In genomic region chr9:35847786-35848185, GRCh38 we compare ENCODE assay signal across 11 cellular contexts. TPM values are rescaled to one million over a fixed set of nuclear protein-coding genes. Genes with fewer than 3 reads are reported as not detected.
DNase-seq lines count a peak whose midpoint lies in the region; ATAC-seq and TF ChIP-seq lines count a peak whose summit lies in the region.
"Had no signal": no experiment of that assay in that cellular context is flagged by ENCODE, and none has a peak within 500 bp of the region (broad histone marks: within the 10 kb centered on the region; RNA-seq: fewer than 3 reads in every experiment).

No MANE protein-coding gene starts in this region.

- no peaks in the 10 kb centered on the region for H3K9me3 Mint-ChIP-seq in activated CD8-positive, alpha-beta T cell treated with anti-CD3 and anti-CD28 coated beads for 36 hours
- H3K9me3 Mint-ChIP-seq in activated CD8-positive, alpha-beta T cell treated with anti-CD3 and anti-CD28 coated beads, Interleukin-2, amount 10 ng/mL, durations not matched to agents 7 days and 5 days (ENCODE audit: insufficient read depth), result no peaks in the 10 kb centered on the region
- H3K9me3 Mint-ChIP-seq in stimulated activated memory B cell treated with anti-CD40 and anti-IgM and Interleukin-4, amounts not matched to agents 10 μg/mL and 1 μg/mL and 100 μg/mL, for 72 hours, result no peaks in the 10 kb centered on the region

- peak; percentile 2 for ATAC-seq in activated CD8-positive, alpha-beta T cell treated with anti-CD3 and anti-CD28 coated beads for 36 hours
- ATAC-seq in activated CD8-positive, alpha-beta T cell treated with anti-CD3 and anti-CD28 coated beads, Interleukin-2, amount 10 ng/mL, durations not matched to agents 7 days and 5 days, result no peak
- ATAC-seq in HG02678 (IDR thresholded peaks at IDR 0.05; ENCODE audit: unreplicated experiment) (peak; percentile 16), T-helper 17 cell (no peak)
- ATAC-seq in stimulated activated memory B cell treated with anti-CD40 and anti-IgM and Interleukin-4, amounts not matched to agents 10 μg/mL and 1 μg/mL and 100 μg/mL, for 72 hours, result no peak
- ATAC-seq: body of pancreas had no signal

- H3K4me3 Mint-ChIP-seq in activated CD8-positive, alpha-beta T cell treated with anti-CD3 and anti-CD28 coated beads for 36 hours, result no peak overlapping the region
- no peak overlapping the region for H3K4me3 Mint-ChIP-seq in activated CD8-positive, alpha-beta T cell treated with anti-CD3 and anti-CD28 coated beads, Interleukin-2, amount 10 ng/mL, durations not matched to agents 7 days and 5 days
- no peak overlapping the region for H3K4me3 Mint-ChIP-seq in T-helper 17 cell
- H3K4me3 Mint-ChIP-seq in stimulated activated memory B cell treated with anti-CD40 and anti-IgM and Interleukin-4, amounts not matched to agents 10 μg/mL and 1 μg/mL and 100 μg/mL, for 72 hours, result peak overlapping the region; percentile 32

- H3K27me3 Mint-ChIP-seq in activated CD8-positive, alpha-beta T cell treated with anti-CD3 and anti-CD28 coated beads for 36 hours, result no peaks in the 10 kb centered on the region
- H3K27me3 Mint-ChIP-seq in activated CD8-positive, alpha-beta T cell treated with anti-CD3 and anti-CD28 coated beads, Interleukin-2, amount 10 ng/mL, durations not matched to agents 7 days and 5 days (ENCODE audit: low read depth), result peaks cover 2% of the 10 kb centered on the region
- no peaks in the 10 kb centered on the region for H3K27me3 Mint-ChIP-seq in T-helper 17 cell
- no peaks in the 10 kb centered on the region for H3K27me3 Mint-ChIP-seq in stimulated activated memory B cell treated with anti-CD40 and anti-IgM and Interleukin-4, amounts not matched to agents 10 μg/mL and 1 μg/mL and 100 μg/mL, for 72 hours

- intact Hi-C loops in activated CD8-positive, alpha-beta T cell treated with anti-CD3 and anti-CD28 coated beads for 36 hours (cut with micrococcal nuclease), result no loop called here

- H3K4me1 Mint-ChIP-seq in activated CD8-positive, alpha-beta T cell treated with anti-CD3 and anti-CD28 coated beads for 36 hours (ENCODE audit: low read depth), result peaks cover 39% of the 10 kb centered on the region
- H3K4me1 Mint-ChIP-seq in activated CD8-positive, alpha-beta T cell treated with anti-CD3 and anti-CD28 coated beads, Interleukin-2, amount 10 ng/mL, durations not matched to agents 7 days and 5 days (ENCODE audit: low read depth), result peaks cover 37% of the 10 kb centered on the region
- H3K4me1 Mint-ChIP-seq in T-helper 17 cell, result peaks cover 19% of the 10 kb centered on the region
- H3K4me1 Mint-ChIP-seq in stimulated activated memory B cell treated with anti-CD40 and anti-IgM and Interleukin-4, amounts not matched to agents 10 μg/mL and 1 μg/mL and 100 μg/mL, for 72 hours, result peaks cover 52% of the 10 kb centered on the region

- H3K9me3 ChIP-seq in T-helper 17 cell (ENCODE audit: control insufficient read depth, low read length, poor library complexity, severe bottlenecking), result no peaks in the 10 kb centered on the region
- H3K9me3 ChIP-seq: body of pancreas had no signal

- no peak for TF ChIP-seq CTCF in activated CD8-positive, alpha-beta T cell treated with anti-CD3 and anti-CD28 coated beads for 36 hours (IDR thresholded peaks at IDR 0.05)

- H3K27ac Mint-ChIP-seq in activated CD8-positive, alpha-beta T cell treated with anti-CD3 and anti-CD28 coated beads for 36 hours, result peak overlapping the region; percentile 58
- H3K27ac Mint-ChIP-seq in activated CD8-positive, alpha-beta T cell treated with anti-CD3 and anti-CD28 coated beads, Interleukin-2, amount 10 ng/mL, durations not matched to agents 7 days and 5 days, result no peak overlapping the region
- peak overlapping the region; percentile 68 for H3K27ac Mint-ChIP-seq in T-helper 17 cell
- peak overlapping the region; percentile 68 for H3K27ac Mint-ChIP-seq in stimulated activated memory B cell treated with anti-CD40 and anti-IgM and Interleukin-4, amounts not matched to agents 10 μg/mL and 1 μg/mL and 100 μg/mL, for 72 hours

- no peak for DNase-seq in activated CD8-positive, alpha-beta T cell treated with anti-CD3 and anti-CD28 coated beads for 36 hours
- DNase-seq in activated CD8-positive, alpha-beta T cell treated with anti-CD3 and anti-CD28 coated beads, Interleukin-2, amount 10 ng/mL, durations not matched to agents 7 days and 5 days, result no peak
- DNase-seq in T-helper 17 cell (no peak), ureter (ENCODE audit: low spot score) (no peak), islet precursor cell (no peak)
- DNase-seq in stimulated activated naive CD4-positive, alpha-beta T cell treated with Interleukin-2 at 50 U/mL for 16 hours (lab: John Stamatoyannopoulos, UW), result no peak
- DNase-seq: body of pancreas had no signal

- POLR2A ChIA-PET in activated CD8-positive, alpha-beta T cell treated with anti-CD3 and anti-CD28 coated beads for 36 hours (lab: Charles Lee), result no interaction called here
- POLR2A ChIA-PET in activated CD8-positive, alpha-beta T cell treated with anti-CD3 and anti-CD28 coated beads, Interleukin-2, amount 10 ng/mL, durations not matched to agents 7 days and 5 days (lab: Charles Lee), result no interaction called here

- CTCF ChIA-PET in activated CD8-positive, alpha-beta T cell treated with anti-CD3 and anti-CD28 coated beads for 36 hours (lab: Charles Lee), result interaction anchor here (2.2 to 2.6 kb wide), 3 partner anchors 12 to 34 kb away, joined by 5 to 10 read pairs (median 9); no protein-coding TSS in a partner anchor
- CTCF ChIA-PET in activated CD8-positive, alpha-beta T cell treated with anti-CD3 and anti-CD28 coated beads, Interleukin-2, amount 10 ng/mL, durations not matched to agents 7 days and 5 days (lab: Charles Lee), result interaction anchor here (1.2 to 4.5 kb wide), 9 partner anchors 13 to 161 kb away, joined by 3 to 24 read pairs (median 4); partner anchors contain the start of gene SPAG8

- H3K36me3 Mint-ChIP-seq in activated CD8-positive, alpha-beta T cell treated with anti-CD3 and anti-CD28 coated beads for 36 hours (ENCODE audit: low read depth), result no peaks in the 10 kb centered on the region
- H3K36me3 Mint-ChIP-seq in activated CD8-positive, alpha-beta T cell treated with anti-CD3 and anti-CD28 coated beads, Interleukin-2, amount 10 ng/mL, durations not matched to agents 7 days and 5 days (ENCODE audit: low read depth), result no peaks in the 10 kb centered on the region
- H3K36me3 Mint-ChIP-seq in T-helper 17 cell (ENCODE audit: low read depth), result peaks cover 4% of the 10 kb centered on the region
- peaks cover 4% of the 10 kb centered on the region for H3K36me3 Mint-ChIP-seq in stimulated activated memory B cell treated with anti-CD40 and anti-IgM and Interleukin-4, amounts not matched to agents 10 μg/mL and 1 μg/mL and 100 μg/mL, for 72 hours

RNA-seq across cellular contexts. Expression of gene TMEM8B, which starts 18.8 kb away (rescaled TPM):
- 1 to 10 TPM; 3.4 to 4.3 TPM for total RNA-seq in activated CD8-positive, alpha-beta T cell treated with anti-CD3 and anti-CD28 coated beads for 36 hours
- 1 to 10 TPM; 1.6 to 2.3 TPM for total RNA-seq in activated CD8-positive, alpha-beta T cell treated with anti-CD3 and anti-CD28 coated beads, Interleukin-2, amount 10 ng/mL, durations not matched to agents 7 days and 5 days
- 1 to 10 TPM; 4.5 to 7.1 TPM for total RNA-seq in T-helper 17 cell
- total RNA-seq in ureter, result 32.3 TPM

RNA-seq across cellular contexts. Expression of gene FAM221B, which starts 19.3 kb away (rescaled TPM):
- total RNA-seq in activated CD8-positive, alpha-beta T cell treated with anti-CD3 and anti-CD28 coated beads for 36 hours, result not detected
- total RNA-seq in activated CD8-positive, alpha-beta T cell treated with anti-CD3 and anti-CD28 coated beads, Interleukin-2, amount 10 ng/mL, durations not matched to agents 7 days and 5 days, result not detected
- total RNA-seq in T-helper 17 cell (not detected), ureter (0.26 TPM)
- total RNA-seq: A673, temporal lobe had no signal

RNA-seq across cellular contexts. Expression of gene OR13J1, which starts 22.4 kb away (rescaled TPM):
- total RNA-seq in activated CD8-positive, alpha-beta T cell treated with anti-CD3 and anti-CD28 coated beads for 36 hours, result not detected
- not detected for total RNA-seq in activated CD8-positive, alpha-beta T cell treated with anti-CD3 and anti-CD28 coated beads, Interleukin-2, amount 10 ng/mL, durations not matched to agents 7 days and 5 days
- not detected for total RNA-seq in T-helper 17 cell
- not detected for total RNA-seq in ureter
- total RNA-seq: A673, body of pancreas, temporal lobe had no signal

RNA-seq across cellular contexts. Expression of gene HINT2, which starts 32.9 kb away (rescaled TPM):
- total RNA-seq in activated CD8-positive, alpha-beta T cell treated with anti-CD3 and anti-CD28 coated beads for 36 hours, result 10 to 100 TPM; 53.4 to 62.7 TPM
- 10 to 100 TPM; 74.7 to 76.8 TPM for total RNA-seq in activated CD8-positive, alpha-beta T cell treated with anti-CD3 and anti-CD28 coated beads, Interleukin-2, amount 10 ng/mL, durations not matched to agents 7 days and 5 days
- 10 to 100 TPM; 15.0 to 20.5 TPM for total RNA-seq in T-helper 17 cell
- 40.5 TPM for total RNA-seq in ureter

RNA-seq across cellular contexts. Expression of gene SPAG8, which starts 35.7 kb away (rescaled TPM):
- 1 to 10 TPM in 1 of 2 experiments, under 1 TPM in 1; 0.63 to 1.1 TPM for total RNA-seq in activated CD8-positive, alpha-beta T cell treated with anti-CD3 and anti-CD28 coated beads for 36 hours
- total RNA-seq in activated CD8-positive, alpha-beta T cell treated with anti-CD3 and anti-CD28 coated beads, Interleukin-2, amount 10 ng/mL, durations not matched to agents 7 days and 5 days, result 1 to 10 TPM; 1.3 to 1.5 TPM
- under 1 TPM; 0.81 to 0.97 TPM for total RNA-seq in T-helper 17 cell
- 6.4 TPM for total RNA-seq in ureter

Comparison
In these comparisons a context has a peak if more than half of its experiments do, and no peak if none do; other contexts are left out.
1. ATAC-seq: peak in activated CD8-positive, alpha-beta T cell treated with anti-CD3 and anti-CD28 coated beads for 36 hours (single experiment) and HG02678 (single experiment); none in activated CD8-positive, alpha-beta T cell treated with anti-CD3 and anti-CD28 coated beads, Interleukin-2, amount 10 ng/mL, durations not matched to agents 7 days and 5 days (single experiment), T-helper 17 cell (single experiment) and stimulated activated memory B cell treated with anti-CD40 and anti-IgM and Interleukin-4, amounts not matched to agents 10 μg/mL and 1 μg/mL and 100 μg/mL, for 72 hours (single experiment).